In genomic region chr2:177262958-177263450, GRCh38 we compare ENCODE assay signal across 1 cellular context.
TF ChIP-seq lines count a peak whose summit lies in the region.

No MANE protein-coding gene starts in this region.

TF ChIP-seq in endothelial cell of umbilical vein, 7 proteins besides CTCF, POLR2A, EP300 and RAD21:
- TF ChIP-seq EZH2 (IDR thresholded peaks at IDR 0.05; ENCODE audit: borderline replicate concordance, low read depth, low read length, severe bottlenecking): no peak
- TF ChIP-seq MYC (IDR thresholded peaks at IDR 0.05; ENCODE audit: low read depth, low read length): no peak
- no peak for TF ChIP-seq POLR2AphosphoS5 (IDR thresholded peaks at IDR 0.05; ENCODE audit: insufficient read depth, low read depth, low read length)
- no peak for TF ChIP-seq JUN (IDR thresholded peaks at IDR 0.05; ENCODE audit: borderline replicate concordance, insufficient read depth, insufficient read length, low read depth)
- TF ChIP-seq FOS (IDR thresholded peaks at IDR 0.05; ENCODE audit: borderline replicate concordance, insufficient read depth, low read length): no peak
- TF ChIP-seq, protein P1, sequence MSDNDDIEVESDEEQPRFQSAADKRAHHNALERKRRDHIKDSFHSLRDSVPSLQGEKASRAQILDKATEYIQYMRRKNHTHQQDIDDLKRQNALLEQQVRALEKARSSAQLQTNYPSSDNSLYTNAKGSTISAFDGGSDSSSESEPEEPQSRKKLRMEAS (IDR thresholded peaks at IDR 0.05; ENCODE audit: insufficient read depth, insufficient read length): no peak
- no peak for TF ChIP-seq GATA2 (IDR thresholded peaks at IDR 0.05; ENCODE audit: insufficient read depth, insufficient read length, low read depth, low read length)
